In the genomic region with DNA sequence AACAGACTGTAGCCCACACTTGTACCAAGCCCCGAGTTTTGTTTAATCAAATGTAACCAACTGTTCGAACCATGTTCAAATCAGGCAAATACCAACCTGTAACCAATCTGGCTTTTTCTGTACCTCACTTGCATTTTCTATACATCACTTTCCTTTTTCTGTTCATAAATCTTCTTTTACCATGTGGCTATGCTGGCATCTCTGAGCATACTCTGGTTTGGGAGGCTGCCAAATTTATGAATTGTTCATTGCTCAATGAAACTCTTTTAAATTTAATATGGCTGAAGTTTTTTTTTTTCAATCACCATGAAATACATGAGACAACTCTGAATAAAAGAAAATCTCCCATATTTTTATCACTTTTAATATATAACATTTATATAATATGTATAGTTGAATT, we compare ENCODE assay signal across 1 cellular context.
A peak's percentile ranks its signal among the peaks of the same experiment; 100 is the strongest.
TF ChIP-seq lines count a peak whose summit lies in the region.

No MANE protein-coding gene starts in this region.

TF ChIP-seq in SK-N-SH, 30 proteins besides CTCF, POLR2A, EP300 and RAD21 (continued from another document):
- TF ChIP-seq, protein P1, sequence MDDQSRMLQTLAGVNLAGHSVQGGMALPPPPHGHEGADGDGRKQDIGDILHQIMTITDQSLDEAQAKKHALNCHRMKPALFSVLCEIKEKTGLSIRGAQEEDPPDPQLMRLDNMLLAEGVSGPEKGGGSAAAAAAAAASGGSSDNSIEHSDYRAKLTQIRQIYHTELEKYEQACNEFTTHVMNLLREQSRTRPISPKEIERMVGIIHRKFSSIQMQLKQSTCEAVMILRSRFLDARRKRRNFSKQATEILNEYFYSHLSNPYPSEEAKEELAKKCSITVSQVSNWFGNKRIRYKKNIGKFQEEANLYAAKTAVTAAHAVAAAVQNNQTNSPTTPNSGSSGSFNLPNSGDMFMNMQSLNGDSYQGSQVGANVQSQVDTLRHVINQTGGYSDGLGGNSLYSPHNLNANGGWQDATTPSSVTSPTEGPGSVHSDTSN (IDR thresholded peaks at IDR 0.05), result peak; percentile 86
- TF ChIP-seq RFX5 (IDR thresholded peaks at IDR 0.05; ENCODE audit: low read length), result no peak
- TF ChIP-seq, protein P2, sequence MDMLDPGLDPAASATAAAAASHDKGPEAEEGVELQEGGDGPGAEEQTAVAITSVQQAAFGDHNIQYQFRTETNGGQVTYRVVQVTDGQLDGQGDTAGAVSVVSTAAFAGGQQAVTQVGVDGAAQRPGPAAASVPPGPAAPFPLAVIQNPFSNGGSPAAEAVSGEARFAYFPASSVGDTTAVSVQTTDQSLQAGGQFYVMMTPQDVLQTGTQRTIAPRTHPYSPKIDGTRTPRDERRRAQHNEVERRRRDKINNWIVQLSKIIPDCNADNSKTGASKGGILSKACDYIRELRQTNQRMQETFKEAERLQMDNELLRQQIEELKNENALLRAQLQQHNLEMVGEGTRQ (IDR thresholded peaks at IDR 0.05; ENCODE audit: borderline replicate concordance, low read depth, low read length), result no peak
- no peak for TF ChIP-seq ELF1 (IDR thresholded peaks at IDR 0.05)
- no peak for TF ChIP-seq MXI1 (IDR thresholded peaks at IDR 0.05; ENCODE audit: low read depth, low read length)
- TF ChIP-seq FOXJ3 (CRISPR knock-in tag; IDR thresholded peaks at IDR 0.05), result no peak
- no peak for TF ChIP-seq POLR2AphosphoS5 (IDR thresholded peaks at IDR 0.05; ENCODE audit: low read depth, low read length)
- TF ChIP-seq, protein P3, sequence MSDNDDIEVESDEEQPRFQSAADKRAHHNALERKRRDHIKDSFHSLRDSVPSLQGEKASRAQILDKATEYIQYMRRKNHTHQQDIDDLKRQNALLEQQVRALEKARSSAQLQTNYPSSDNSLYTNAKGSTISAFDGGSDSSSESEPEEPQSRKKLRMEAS (IDR thresholded peaks at IDR 0.05; ENCODE audit: low read depth), result no peak
- 0 out of 2 replicates have a peak, but pooled peaks have one; percentile 27 for TF ChIP-seq YY1 (IDR thresholded peaks at IDR 0.05; ENCODE audit: low read depth)
- TF ChIP-seq, protein P4, sequence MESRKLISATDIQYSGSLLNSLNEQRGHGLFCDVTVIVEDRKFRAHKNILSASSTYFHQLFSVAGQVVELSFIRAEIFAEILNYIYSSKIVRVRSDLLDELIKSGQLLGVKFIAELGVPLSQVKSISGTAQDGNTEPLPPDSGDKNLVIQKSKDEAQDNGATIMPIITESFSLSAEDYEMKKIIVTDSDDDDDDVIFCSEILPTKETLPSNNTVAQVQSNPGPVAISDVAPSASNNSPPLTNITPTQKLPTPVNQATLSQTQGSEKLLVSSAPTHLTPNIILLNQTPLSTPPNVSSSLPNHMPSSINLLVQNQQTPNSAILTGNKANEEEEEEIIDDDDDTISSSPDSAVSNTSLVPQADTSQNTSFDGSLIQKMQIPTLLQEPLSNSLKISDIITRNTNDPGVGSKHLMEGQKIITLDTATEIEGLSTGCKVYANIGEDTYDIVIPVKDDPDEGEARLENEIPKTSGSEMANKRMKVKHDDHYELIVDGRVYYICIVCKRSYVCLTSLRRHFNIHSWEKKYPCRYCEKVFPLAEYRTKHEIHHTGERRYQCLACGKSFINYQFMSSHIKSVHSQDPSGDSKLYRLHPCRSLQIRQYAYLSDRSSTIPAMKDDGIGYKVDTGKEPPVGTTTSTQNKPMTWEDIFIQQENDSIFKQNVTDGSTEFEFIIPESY (IDR thresholded peaks at IDR 0.05; ENCODE audit: borderline replicate concordance, low read depth), result no peak
- no peak for TF ChIP-seq SIN3A (IDR thresholded peaks at IDR 0.05; ENCODE audit: borderline replicate concordance, low read depth, low read length)
- TF ChIP-seq TAF1 (IDR thresholded peaks at IDR 0.05; ENCODE audit: borderline replicate concordance, low read depth, low read length), result no peak
- TF ChIP-seq SMC3 (IDR thresholded peaks at IDR 0.05; ENCODE audit: low read depth, low read length), result no peak
- TF ChIP-seq FOSL2 (IDR thresholded peaks at IDR 0.05; ENCODE audit: borderline replicate concordance, low read depth), result peak; percentile 22; the same call in 1 of the 2 replicates
- TF ChIP-seq GABPA (IDR thresholded peaks at IDR 0.05; ENCODE audit: low read depth), result no peak
- TF ChIP-seq NRF1 (IDR thresholded peaks at IDR 0.05; ENCODE audit: low read depth, low read length), result no peak
- TF ChIP-seq RXRA (IDR thresholded peaks at IDR 0.05; ENCODE audit: borderline replicate concordance, low read depth), result no peak
- TF ChIP-seq, protein P5, sequence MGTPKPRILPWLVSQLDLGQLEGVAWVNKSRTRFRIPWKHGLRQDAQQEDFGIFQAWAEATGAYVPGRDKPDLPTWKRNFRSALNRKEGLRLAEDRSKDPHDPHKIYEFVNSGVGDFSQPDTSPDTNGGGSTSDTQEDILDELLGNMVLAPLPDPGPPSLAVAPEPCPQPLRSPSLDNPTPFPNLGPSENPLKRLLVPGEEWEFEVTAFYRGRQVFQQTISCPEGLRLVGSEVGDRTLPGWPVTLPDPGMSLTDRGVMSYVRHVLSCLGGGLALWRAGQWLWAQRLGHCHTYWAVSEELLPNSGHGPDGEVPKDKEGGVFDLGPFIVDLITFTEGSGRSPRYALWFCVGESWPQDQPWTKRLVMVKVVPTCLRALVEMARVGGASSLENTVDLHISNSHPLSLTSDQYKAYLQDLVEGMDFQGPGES (IDR thresholded peaks at IDR 0.05; ENCODE audit: low read depth, low read length), result no peak
- 0 out of 2 replicates have a peak, but pooled peaks have one; percentile 38 for TF ChIP-seq TEAD4 (IDR thresholded peaks at IDR 0.05; ENCODE audit: borderline replicate concordance, insufficient read depth)
- peak; percentile 36 for TF ChIP-seq JUND (IDR thresholded peaks at IDR 0.05)
- TF ChIP-seq EZH2phosphoT487 (IDR thresholded peaks at IDR 0.05; ENCODE audit: borderline replicate concordance, low read depth), result no peak
- TF ChIP-seq, protein P6, sequence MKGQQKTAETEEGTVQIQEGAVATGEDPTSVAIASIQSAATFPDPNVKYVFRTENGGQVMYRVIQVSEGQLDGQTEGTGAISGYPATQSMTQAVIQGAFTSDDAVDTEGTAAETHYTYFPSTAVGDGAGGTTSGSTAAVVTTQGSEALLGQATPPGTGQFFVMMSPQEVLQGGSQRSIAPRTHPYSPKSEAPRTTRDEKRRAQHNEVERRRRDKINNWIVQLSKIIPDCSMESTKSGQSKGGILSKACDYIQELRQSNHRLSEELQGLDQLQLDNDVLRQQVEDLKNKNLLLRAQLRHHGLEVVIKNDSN (IDR thresholded peaks at IDR 0.05; ENCODE audit: borderline replicate concordance, low read depth), result no peak
- TF ChIP-seq MEF2A (IDR thresholded peaks at IDR 0.05; ENCODE audit: borderline replicate concordance, low read depth), result no peak
- TF ChIP-seq CHD2 (IDR thresholded peaks at IDR 0.05; ENCODE audit: low read length, partially characterized antibody), result no peak
- no peak for TF ChIP-seq FOXM1 (IDR thresholded peaks at IDR 0.05; ENCODE audit: low read depth)
- no peak for TF ChIP-seq RCOR1 (IDR thresholded peaks at IDR 0.05; ENCODE audit: low read length)
- no peak for TF ChIP-seq GATA2 (CRISPR knock-in tag; IDR thresholded peaks at IDR 0.05)
- TF ChIP-seq TCF12 (IDR thresholded peaks at IDR 0.05), result peak; percentile 79
- TF ChIP-seq NFIC (IDR thresholded peaks at IDR 0.05; ENCODE audit: borderline replicate concordance), result peak; percentile 86
TF ChIP-seq in SK-N-SH: peak in this region for 7.
